23 cellular contexts compared by ENCODE assay signal in the genomic region with DNA sequence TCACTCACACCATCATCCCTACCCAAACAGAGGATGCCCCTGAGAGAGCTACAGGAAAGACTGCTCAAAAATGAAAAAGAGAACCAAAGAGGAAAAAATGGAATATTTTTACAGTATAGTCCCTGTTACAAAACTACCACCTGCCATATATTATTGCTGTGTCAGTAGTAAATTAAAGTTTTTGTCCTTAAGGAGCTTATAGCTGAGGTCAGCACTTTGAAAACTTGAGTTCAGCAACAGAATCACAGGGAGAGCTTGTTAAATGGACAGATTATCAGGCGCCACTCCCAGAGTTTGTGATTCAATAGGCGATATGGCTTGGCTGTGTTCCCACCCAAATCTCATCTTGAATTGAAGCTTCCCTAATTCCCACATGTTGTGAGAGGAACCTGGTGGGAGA.
DNase-seq lines count a peak whose midpoint lies in the region; ATAC-seq, FAIRE-seq and TF ChIP-seq lines count a peak whose summit lies in the region.
"Had no signal": no experiment of that assay in that cellular context is flagged by ENCODE, and none has a peak within 500 bp of the region (broad histone marks: within the 10 kb centered on the region; RNA-seq: fewer than 3 reads in every experiment).

No MANE protein-coding gene starts in this region.

- no peak overlapping the region for H2AK5ac ChIP-seq in IMR-90 (ENCODE audit: low read depth, low read length)

- H2BK20ac ChIP-seq in IMR-90 (ENCODE audit: low read depth, low read length) = no peak overlapping the region

- no peak overlapping the region for H3K23ac ChIP-seq in IMR-90 (ENCODE audit: low read depth, low read length)

- H4K91ac ChIP-seq in IMR-90 (ENCODE audit: insufficient read depth, low read depth, low read length) = no peak overlapping the region

- no peaks in the 10 kb centered on the region for H3K79me1 ChIP-seq in IMR-90 (ENCODE audit: low read depth in 1 of 2, low read length in 2 of 2)

- no peaks in the 10 kb centered on the region for H4K20me1 ChIP-seq in IMR-90 (ENCODE audit: insufficient read depth, low read length)
- H4K20me1 ChIP-seq: BLaER1 had no signal

- no peak overlapping the region for H2AFZ ChIP-seq in IMR-90 (replicated peaks; ENCODE audit: low read length, poor library complexity)
- H2AFZ ChIP-seq: GM23338 had no signal

- no peak overlapping the region for H3K4ac ChIP-seq in IMR-90 (ENCODE audit: low read depth, low read length)

- no peak overlapping the region for H4K8ac ChIP-seq in IMR-90 (ENCODE audit: low read depth in 2 of 2, low read length in 2 of 2)

- H3K4me1 ChIP-seq in A549 = peaks cover 18% of the 10 kb centered on the region
- H3K4me1 ChIP-seq in IMR-90 (ENCODE audit: control insufficient read depth, insufficient read depth, low read length) = peaks cover 4% of the 10 kb centered on the region
- H3K4me1 ChIP-seq in upper lobe of right lung = no peaks in the 10 kb centered on the region
- H3K4me1 ChIP-seq: BLaER1, Caco-2, HAP-1 had no signal

- H3K27me3 ChIP-seq in IMR-90 (ENCODE audit: control insufficient read depth, insufficient read depth, low read length) (no peaks in the 10 kb centered on the region), upper lobe of right lung (no peaks in the 10 kb centered on the region)
- H3K27me3 ChIP-seq: BLaER1 had no signal

- H3K27ac ChIP-seq in A549 (no peak overlapping the region), IMR-90 (ENCODE audit: insufficient read depth, low read length) (no peak overlapping the region), upper lobe of right lung (no peak overlapping the region)
- H3K27ac ChIP-seq: BLaER1, C4-2B had no signal

- no peak overlapping the region for H3K56ac ChIP-seq in IMR-90 (ENCODE audit: extremely low read depth, insufficient read depth, low read length)

- in situ Hi-C loops in IMR-90 (cut with MboI; ENCODE audit: low sequenced_read_pairs) = no loop called here

- H3K14ac ChIP-seq in IMR-90 (replicated peaks; ENCODE audit: low read depth, low read length) = no peak overlapping the region

- dilution Hi-C loops in IMR-90 (cut with HindIII; ENCODE audit: low sequenced_read_pairs, unreplicated experiment) = no loop called here

- H2AK9ac ChIP-seq in IMR-90 (replicated peaks; ENCODE audit: low read depth, low read length, poor library complexity) = no peak overlapping the region

- H3K27me3 Mint-ChIP-seq in brain (no peaks in the 10 kb centered on the region), HFFc6 (ENCODE audit: insufficient read depth) (peaks cover 6% of the 10 kb centered on the region)

- CTCF ChIA-PET in A549 (lab: Yijun Ruan, JAX) (interaction anchor here (0.8 to 1.1 kb wide), 2 partner anchors 14 to 57 kb away, joined by 3 to 4 read pairs; no protein-coding TSS in a partner anchor), IMR-90 (lab: Yijun Ruan, JAX) (no interaction called here)

- H3K36me3 ChIP-seq in IMR-90 (ENCODE audit: control insufficient read depth, insufficient read depth, low read length) (no peaks in the 10 kb centered on the region), upper lobe of right lung (no peaks in the 10 kb centered on the region)
- H3K36me3 ChIP-seq: BLaER1, HAP-1 had no signal

- POLR2A ChIA-PET in A549 (lab: Yijun Ruan, JAX) = no interaction called here
- POLR2A ChIA-PET in IMR-90 (lab: Charles Lee; ENCODE audit: unreplicated experiment) = no interaction called here

- H3K9me3 Mint-ChIP-seq in brain (peaks cover 0 to 5% (median 0%) of the 10 kb centered on the region in 5 experiments), HFFc6 (no peaks in the 10 kb centered on the region)
- H3K9me3 Mint-ChIP-seq: CD4-positive, CD25-positive, alpha-beta regulatory T cell; CD8-positive, alpha-beta T cell; GM23338 had no signal

- BruUV-seq in IMR-90 (replicated peaks; lab: Mats Ljungman, UMichigan) = no TSS peak

- H3K9me3 ChIP-seq in A549 = no peaks in the 10 kb centered on the region
- H3K9me3 ChIP-seq in IMR-90 (ENCODE audit: control insufficient read depth, insufficient read depth, low read length) = no peaks in the 10 kb centered on the region
- H3K9me3 ChIP-seq in upper lobe of right lung = no peaks in the 10 kb centered on the region
- H3K9me3 ChIP-seq: BLaER1, Caco-2, HAP-1 had no signal

- intact Hi-C loops in IMR-90 (cut with micrococcal nuclease) (no loop called here), upper lobe of right lung (cut with DNase I) (no loop called here)

- H3K4me3 ChIP-seq in A549 (no peak overlapping the region), IMR-90 (ENCODE audit: insufficient read depth, low read depth, low read length) (no peak overlapping the region), retinal pigment epithelial cell (ENCODE audit: low read length) (no peak overlapping the region), upper lobe of right lung (no peak overlapping the region)
- H3K4me3 ChIP-seq: BLaER1, GM23338, HAP-1 had no signal

- ATAC-seq in A549 (no peak), IMR-90 (ENCODE audit: low read depth) (no peak), upper lobe of right lung (no peak)
- ATAC-seq: CD8-positive, alpha-beta T cell had no signal

- H3K18ac ChIP-seq in IMR-90 (ENCODE audit: low read depth, low read length) = no peak overlapping the region

- no peak overlapping the region for H2BK120ac ChIP-seq in IMR-90 (ENCODE audit: low read depth, low read length)

- H3K4me3 Mint-ChIP-seq in brain (no peak overlapping the region), HFFc6 (no peak overlapping the region)
- H3K4me3 Mint-ChIP-seq: B cell; CD4-positive, CD25-positive, alpha-beta regulatory T cell; CD8-positive, alpha-beta T cell; GM23338 had no signal

- TF ChIP-seq CTCF in A549 (IDR thresholded peaks at IDR 0.05) = no peak
- TF ChIP-seq CTCF in IMR-90 (conservative IDR thresholded peaks at IDR 0.05; ENCODE audit: low read depth, low read length) = no peak
- TF ChIP-seq CTCF in brain (conservative IDR thresholded peaks at IDR 0.05) = no peak
- no peak for TF ChIP-seq CTCF in retinal pigment epithelial cell (conservative IDR thresholded peaks at IDR 0.05; ENCODE audit: low read depth, low read length)
- no peak for TF ChIP-seq CTCF in upper lobe of right lung (IDR thresholded peaks at IDR 0.05)
- no peak for TF ChIP-seq CTCF in HFFc6 (IDR thresholded peaks at IDR 0.05)

- peak overlapping the region in 3 of 5 experiments; percentile 61 to 90 (median 78) for H3K27ac Mint-ChIP-seq in brain
- H3K27ac Mint-ChIP-seq in HFFc6 = no peak overlapping the region
- H3K27ac Mint-ChIP-seq: B cell; CD4-positive, CD25-positive, alpha-beta regulatory T cell; CD8-positive, alpha-beta T cell; GM23338 had no signal

- H3K4me1 Mint-ChIP-seq in brain = peaks cover 52% of the 10 kb centered on the region
- H3K4me1 Mint-ChIP-seq in HFFc6 (ENCODE audit: low read depth) = peaks cover 25% of the 10 kb centered on the region
- H3K4me1 Mint-ChIP-seq: B cell had no signal

- H3K9me1 ChIP-seq in IMR-90 (ENCODE audit: insufficient read depth, low read length) = no peaks in the 10 kb centered on the region; the same call in 1 of the 2 replicates

- no peak for TF ChIP-seq EP300 in A549 (IDR thresholded peaks at IDR 0.05)

- FAIRE-seq in A549 (lab: Jason Lieb, UNC) = no peak
- FAIRE-seq: GM12891, GM18507, H54 had no signal

- H2BK5ac ChIP-seq in IMR-90 (ENCODE audit: low read depth, low read length, poor library complexity, severe bottlenecking) = no peak overlapping the region

- TF ChIP-seq RAD21 in A549 (conservative IDR thresholded peaks at IDR 0.05 in 1 of 2, IDR thresholded peaks at IDR 0.05 in 1 of 2) = no peak
- TF ChIP-seq RAD21 in IMR-90 (IDR thresholded peaks at IDR 0.05; ENCODE audit: low read length) = no peak

- H3K36me3 Mint-ChIP-seq in brain (no peaks in the 10 kb centered on the region), HFFc6 (ENCODE audit: low read depth) (no peaks in the 10 kb centered on the region)
- H3K36me3 Mint-ChIP-seq: CD4-positive, CD25-positive, alpha-beta regulatory T cell; CD8-positive, alpha-beta T cell had no signal

- no peak overlapping the region for H4K5ac ChIP-seq in IMR-90 (ENCODE audit: low read depth, low read length)

- DNase-seq in A549 (ENCODE audit: low read depth in 1 of 2, low spot score in 1 of 2) = no peak
- no peak for DNase-seq in IMR-90
- peak; percentile 32 for DNase-seq in retinal pigment epithelial cell (ENCODE audit: low read depth)
- DNase-seq in upper lobe of right lung = no peak
- DNase-seq in HFFc6 = no peak
- DNase-seq in NCI-H1092 (lab: John Stamatoyannopoulos, UW) = no peak
- DNase-seq: 8988T; Caco-2; CD4-positive, CD25-positive, alpha-beta regulatory T cell; CD8-positive, alpha-beta T cell; DMS153; DMS79; EL; GDM1 had no signal

- H2BK15ac ChIP-seq in IMR-90 (ENCODE audit: low read depth, low read length) = no peak overlapping the region

- H3K4me2 ChIP-seq in A549 (no peak overlapping the region), IMR-90 (ENCODE audit: low read depth, low read length) (no peak overlapping the region)
- H3K4me2 ChIP-seq: BLaER1, GM23338 had no signal

- 80% methylated on average over 2 of the region's 2 CpGs for WGBS in A549 (ENCODE audit: missing lambda C conversion rate)
- WGBS in IMR-90 (ENCODE audit: extremely low coverage in 2 of 2, insufficient read length in 1 of 2), 2 experiments = no CpG with 5 or more reads among the region's 2 CpGs

- TF ChIP-seq POLR2A in A549 (IDR thresholded peaks at IDR 0.05; ENCODE audit: low read length) (no peak), IMR-90 (IDR thresholded peaks at IDR 0.05; ENCODE audit: low read depth, low read length) (no peak)

- H3K9ac ChIP-seq in IMR-90 (ENCODE audit: low read depth, low read length) = no peak overlapping the region
- H3K9ac ChIP-seq: BLaER1 had no signal

TF ChIP-seq in A549, 52 proteins besides CTCF, POLR2A, EP300 and RAD21:
- TF ChIP-seq MAFK (IDR thresholded peaks at IDR 0.05; ENCODE audit: partially characterized antibody) (peak; percentile 81), RNF2 (IDR thresholded peaks at IDR 0.05; ENCODE audit: borderline replicate concordance, low read depth) (no peak)

TF ChIP-seq in IMR-90, 13 proteins besides CTCF, POLR2A, EP300 and RAD21:
- TF ChIP-seq RCOR1 (IDR thresholded peaks at IDR 0.05; ENCODE audit: insufficient replicate concordance, low read length) = no peak
- TF ChIP-seq MAFK (IDR thresholded peaks at IDR 0.05; ENCODE audit: low read depth, low read length) = peak; percentile 93
